Comparison of ENCODE assay signal across 16 cellular contexts in the genomic region with DNA sequence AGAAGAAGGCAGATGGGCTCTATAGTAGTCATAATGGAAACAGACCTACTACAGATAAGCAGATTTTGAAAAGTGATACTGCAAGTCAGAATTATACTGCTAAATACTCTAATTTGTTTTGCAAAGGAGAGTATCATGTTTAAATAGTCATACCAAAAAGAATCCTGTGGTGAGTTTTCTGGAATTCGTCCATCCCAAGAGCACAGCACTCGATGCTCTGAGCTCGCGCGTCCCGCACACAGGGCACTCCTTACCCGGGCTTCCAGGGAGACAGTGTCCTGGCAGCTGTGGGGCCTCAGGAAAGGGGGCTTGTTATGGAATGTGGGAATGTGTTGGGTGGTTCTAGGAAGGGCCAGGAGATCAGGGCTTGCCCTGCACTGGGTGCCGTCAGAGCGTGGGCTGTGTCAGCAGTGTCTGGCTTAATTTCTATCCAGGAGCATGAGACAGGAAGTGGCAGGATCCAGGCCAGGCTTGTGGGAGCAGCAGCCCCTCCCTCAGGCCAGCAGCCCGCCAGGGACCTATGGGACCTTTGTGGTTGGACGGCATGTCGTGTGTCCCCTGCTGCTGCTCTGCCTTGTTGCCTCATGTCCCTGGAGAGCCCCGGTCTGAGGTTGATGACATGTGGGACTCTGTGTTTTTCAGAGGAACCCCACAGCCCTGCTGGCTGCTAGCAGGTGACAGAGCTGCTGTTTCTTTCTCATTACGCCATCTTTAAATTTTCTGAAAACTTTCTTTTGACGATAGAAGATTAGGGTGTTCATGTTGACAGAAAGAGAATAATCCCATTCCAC.
DNase-seq lines count a peak whose midpoint lies in the region.
"Had no signal": no experiment of that assay in that cellular context is flagged by ENCODE, and none has a peak within 500 bp of the region (broad histone marks: within the 10 kb centered on the region; RNA-seq: fewer than 3 reads in every experiment).

No MANE protein-coding gene starts in this region.

- no peak overlapping the region for H3K27ac Mint-ChIP-seq in activated CD4-positive, alpha-beta T cell treated with anti-CD3 and anti-CD28 coated beads, Interleukin-2, amount 10 ng/mL, durations not matched to agents 24 days and 14 days
- H3K27ac Mint-ChIP-seq: CD8-positive, alpha-beta T cell; dendritic cell treated with granulocyte-macrophage colony-stimulating factor and Interleukin-4, amounts not matched to agents 40 ng/mL and 50 ng/mL, for 4 days; WTC11 had no signal

- peaks cover 10% of the 10 kb centered on the region; the same call in 1 of the 2 replicates for H3K4me1 ChIP-seq in SJCRH30

- H3K27me3 Mint-ChIP-seq in activated CD4-positive, alpha-beta T cell treated with anti-CD3 and anti-CD28 coated beads, Interleukin-2, amount 10 ng/mL, durations not matched to agents 24 days and 14 days = no peaks in the 10 kb centered on the region
- H3K27me3 Mint-ChIP-seq: dendritic cell treated with granulocyte-macrophage colony-stimulating factor and Interleukin-4, amounts not matched to agents 40 ng/mL and 50 ng/mL, for 4 days had no signal

- H3K27me3 ChIP-seq in SJCRH30 = no peaks in the 10 kb centered on the region
- H3K27me3 ChIP-seq: neutrophil had no signal

- peak; percentile 34 for DNase-seq in activated CD4-positive, alpha-beta T cell treated with anti-CD3 and anti-CD28 coated beads, Interleukin-2, amount 10 ng/mL, durations not matched to agents 24 days and 14 days
- no peak for DNase-seq in activated CD4-positive, alpha-beta T cell treated with anti-CD3 and anti-CD28 coated beads, Interleukin-2, amount 50 U/mL, for 48 hours
- DNase-seq in SJCRH30 (peak; percentile 50 to 55), fibroblast of peridontal ligament (ENCODE audit: extremely low read depth) (peak; percentile 89), stromal cell of bone marrow (ENCODE audit: low read depth) (peak; percentile 40), anterior cingulate cortex (lab: John Stamatoyannopoulos, UW) (no peak), NCI-H748 (lab: John Stamatoyannopoulos, UW; ENCODE audit: unreplicated experiment) (no peak)
- no peak for DNase-seq in stimulated activated CD4-positive, alpha-beta T cell treated with anti-CD3 and anti-CD28 coated beads, Interleukin-2, amount 100 ng/mL, for 24 hours
- DNase-seq: CD8-positive, alpha-beta T cell; head of caudate nucleus; NCI-H1436 treated with DMSO at 0.1 percent for 48 hours; NCI-H345 had no signal

- intact Hi-C loops in activated CD4-positive, alpha-beta T cell treated with anti-CD3 and anti-CD28 coated beads, Interleukin-2, amount 10 ng/mL, durations not matched to agents 24 days and 14 days (cut with micrococcal nuclease) = no loop called here

- no peaks in the 10 kb centered on the region for H3K9me3 Mint-ChIP-seq in activated CD4-positive, alpha-beta T cell treated with anti-CD3 and anti-CD28 coated beads, Interleukin-2, amount 10 ng/mL, durations not matched to agents 24 days and 14 days
- H3K9me3 Mint-ChIP-seq: CD8-positive, alpha-beta T cell had no signal

- no peak overlapping the region for H3K4me3 Mint-ChIP-seq in activated CD4-positive, alpha-beta T cell treated with anti-CD3 and anti-CD28 coated beads, Interleukin-2, amount 10 ng/mL, durations not matched to agents 24 days and 14 days
- H3K4me3 Mint-ChIP-seq: CD8-positive, alpha-beta T cell; dendritic cell treated with granulocyte-macrophage colony-stimulating factor and Interleukin-4, amounts not matched to agents 40 ng/mL and 50 ng/mL, for 4 days; WTC11 had no signal

- 0 out of 2 replicates have a peak overlapping the region, but pooled peaks have one; percentile 8 for H3K4me3 ChIP-seq in SJCRH30

- H3K27ac ChIP-seq in SJCRH30 = no peak overlapping the region; the same call in 1 of the 2 replicates
- H3K27ac ChIP-seq: KMS-11, neutrophil had no signal

- H3K36me3 ChIP-seq in SJCRH30 = no peaks in the 10 kb centered on the region
- H3K36me3 ChIP-seq: neutrophil had no signal

- H3K9me3 ChIP-seq in SJCRH30 (replicated peaks) = no peaks in the 10 kb centered on the region; the same call in 1 of the 2 replicates
- H3K9me3 ChIP-seq: neutrophil had no signal

- H3K4me1 Mint-ChIP-seq in activated CD4-positive, alpha-beta T cell treated with anti-CD3 and anti-CD28 coated beads, Interleukin-2, amount 10 ng/mL, durations not matched to agents 24 days and 14 days = no peaks in the 10 kb centered on the region
- H3K4me1 Mint-ChIP-seq: WTC11 had no signal

- H3K36me3 Mint-ChIP-seq in activated CD4-positive, alpha-beta T cell treated with anti-CD3 and anti-CD28 coated beads, Interleukin-2, amount 10 ng/mL, durations not matched to agents 24 days and 14 days (ENCODE audit: low read depth) = no peaks in the 10 kb centered on the region
- H3K36me3 Mint-ChIP-seq: CD8-positive, alpha-beta T cell had no signal

Comparison
In these comparisons a context has a peak if more than half of its experiments do, and no peak if none do; other contexts are left out.
1. DNase-seq: peak in activated CD4-positive, alpha-beta T cell treated with anti-CD3 and anti-CD28 coated beads, Interleukin-2, amount 10 ng/mL, durations not matched to agents 24 days and 14 days (single experiment), SJCRH30 (2 of 2), fibroblast of peridontal ligament (single experiment) and stromal cell of bone marrow (single experiment); none in activated CD4-positive, alpha-beta T cell treated with anti-CD3 and anti-CD28 coated beads, Interleukin-2, amount 50 U/mL, for 48 hours (0 of 2), anterior cingulate cortex (0 of 58), stimulated activated CD4-positive, alpha-beta T cell treated with anti-CD3 and anti-CD28 coated beads, Interleukin-2, amount 100 ng/mL, for 24 hours (0 of 2) and NCI-H748 (single experiment).